Comparison of ENCODE assay signal across 15 cellular contexts in genomic region chr3:42657675-42658074, GRCh38. TPM values are rescaled to one million over a fixed set of nuclear protein-coding genes. Genes with fewer than 3 reads are reported as not detected.
DNase-seq lines count a peak whose midpoint lies in the region; TF ChIP-seq lines count a peak whose summit lies in the region.
"Had no signal": no experiment of that assay in that cellular context is flagged by ENCODE, and none has a peak within 500 bp of the region (broad histone marks: within the 10 kb centered on the region; RNA-seq: fewer than 3 reads in every experiment).

No MANE protein-coding gene starts in this region.

- no peak overlapping the region for H3K4me3 ChIP-seq in BLaER1 treated with 17β-estradiol and CSF1 and Interleukin-3, amounts not matched to agents 10 nM and 100 nM
- no peak overlapping the region for H3K4me3 ChIP-seq in neutrophil (ENCODE audit: low read depth in 1 of 2, low read length in 1 of 2)
- no peak overlapping the region for H3K4me3 ChIP-seq in trophoblast cell (ENCODE audit: low read depth, low read length)
- H3K4me3 ChIP-seq: esophagus muscularis mucosa, mucosa of descending colon, testis had no signal

- DNase-seq in cerebellum (ENCODE audit: low spot score) (no peak), trophoblast cell (no peak), A172 (ENCODE audit: low spot score) (no peak)
- DNase-seq: effector CD8-positive, alpha-beta T cell; mucosa of descending colon; NCI-H524; testis had no signal

- no peak overlapping the region for H3K23ac ChIP-seq in trophoblast cell (ENCODE audit: low read length)

- peaks cover 78 to 93% (median 91%) of the 10 kb centered on the region in 10 experiments for H3K4me1 ChIP-seq in BLaER1 treated with 17β-estradiol and CSF1 and Interleukin-3, amounts not matched to agents 10 nM and 100 nM
- H3K4me1 ChIP-seq in neutrophil (ENCODE audit: control insufficient read depth in 1 of 2, insufficient read depth in 1 of 2, low read depth in 1 of 2, low read length in 1 of 2): peaks cover 34 to 39% of the 10 kb centered on the region in 2 experiments
- peaks cover 11 to 14% of the 10 kb centered on the region in 2 experiments for H3K4me1 ChIP-seq in trophoblast cell (ENCODE audit: control insufficient read depth in 1 of 2, insufficient read depth in 2 of 2, low read length in 2 of 2)

- H2BK120ac ChIP-seq in trophoblast cell (ENCODE audit: insufficient read depth, low read length, poor library complexity): no peak overlapping the region

- peaks cover 0 to 26% (median 18%) of the 10 kb centered on the region in 11 experiments; a peak in 20 of 22 replicates for H3K36me3 ChIP-seq in BLaER1 treated with 17β-estradiol and CSF1 and Interleukin-3, amounts not matched to agents 10 nM and 100 nM
- H3K36me3 ChIP-seq in neutrophil (peaks cover 3% of the 10 kb centered on the region), trophoblast cell (ENCODE audit: control insufficient read depth in 1 of 2, insufficient read depth in 2 of 2, low read length in 2 of 2) (peaks cover 10 to 20% of the 10 kb centered on the region in 2 experiments)

- peaks cover 10% of the 10 kb centered on the region for H3K79me2 ChIP-seq in trophoblast cell (ENCODE audit: control insufficient read depth, insufficient read depth, low read length, poor library complexity)

- peak overlapping the region in 8 of 11 experiments; percentile 4 to 82 (median 23); a peak in 8 of 22 replicates for H3K9ac ChIP-seq in BLaER1 treated with 17β-estradiol and CSF1 and Interleukin-3, amounts not matched to agents 10 nM and 100 nM
- H3K9ac ChIP-seq in trophoblast cell (ENCODE audit: low read length): no peak overlapping the region

- H3K27ac ChIP-seq in BLaER1 treated with 17β-estradiol and CSF1 and Interleukin-3, amounts not matched to agents 10 nM and 100 nM: peak overlapping the region in 7 of 11 experiments; percentile 1 to 95 (median 85); a peak in 10 of 22 replicates
- H3K27ac ChIP-seq in angular gyrus (ENCODE audit: low read depth, low read length) (peak overlapping the region; percentile 74), neutrophil (peak overlapping the region; percentile 76), trophoblast cell (ENCODE audit: low read depth, low read length) (no peak overlapping the region)
- H3K27ac ChIP-seq: testis had no signal

- H3K79me1 ChIP-seq in trophoblast cell (ENCODE audit: low read length): peaks cover 15% of the 10 kb centered on the region

- no peak overlapping the region for H2AFZ ChIP-seq in trophoblast cell (ENCODE audit: insufficient read depth, low read length, poor library complexity)

- H4K20me1 ChIP-seq in BLaER1 treated with 17β-estradiol and CSF1 and Interleukin-3, amounts not matched to agents 10 nM and 100 nM: peaks cover 0 to 21% (median 5%) of the 10 kb centered on the region in 11 experiments; a peak in 7 of 22 replicates

- H2BK12ac ChIP-seq in trophoblast cell (ENCODE audit: low read length): no peak overlapping the region

- H2AK5ac ChIP-seq in trophoblast cell (ENCODE audit: low read length): no peak overlapping the region

- H4K8ac ChIP-seq in trophoblast cell (ENCODE audit: low read depth, low read length): no peak overlapping the region

- no peak overlapping the region for H3K14ac ChIP-seq in trophoblast cell (ENCODE audit: low read length)

- peak overlapping the region in 10 of 11 experiments; percentile 8 to 100 (median 96); a peak in 17 of 22 replicates for H3K4me2 ChIP-seq in BLaER1 treated with 17β-estradiol and CSF1 and Interleukin-3, amounts not matched to agents 10 nM and 100 nM
- H3K4me2 ChIP-seq in trophoblast cell (ENCODE audit: low read length): no peak overlapping the region

- no CpG with 5 or more reads among the region's 4 CpGs for WGBS in trophoblast cell (ENCODE audit: extremely low coverage, insufficient coverage, insufficient read length)

- no peak overlapping the region for H4K12ac ChIP-seq in trophoblast cell (ENCODE audit: low read depth, low read length)

- H2BK5ac ChIP-seq in trophoblast cell (ENCODE audit: low read depth, low read length, poor library complexity): no peak overlapping the region

- no peak overlapping the region for H3K18ac ChIP-seq in trophoblast cell (ENCODE audit: low read length)

- H3K4ac ChIP-seq in trophoblast cell (ENCODE audit: low read depth, low read length): no peak overlapping the region

- H4K91ac ChIP-seq in trophoblast cell (ENCODE audit: low read depth, low read length): no peak overlapping the region

- H3K27me3 ChIP-seq in BLaER1 treated with 17β-estradiol and CSF1 and Interleukin-3, amounts not matched to agents 10 nM and 100 nM: no peaks in the 10 kb centered on the region
- H3K27me3 ChIP-seq in neutrophil (no peaks in the 10 kb centered on the region), trophoblast cell (ENCODE audit: insufficient read depth, low read length) (no peaks in the 10 kb centered on the region)
- H3K27me3 ChIP-seq: esophagus muscularis mucosa, testis had no signal

- no peak for TF ChIP-seq CTCF in neutrophil (IDR thresholded peaks at IDR 0.05)

- H3K9me3 ChIP-seq in BLaER1 treated with 17β-estradiol and CSF1 and Interleukin-3, amounts not matched to agents 10 nM and 100 nM (replicated peaks in 1 of 11): no peaks in the 10 kb centered on the region
- H3K9me3 ChIP-seq in neutrophil (no peaks in the 10 kb centered on the region), trophoblast cell (ENCODE audit: insufficient read depth, low read depth, low read length) (no peaks in the 10 kb centered on the region)
- H3K9me3 ChIP-seq: esophagus muscularis mucosa, mucosa of descending colon, testis had no signal

RNA-seq across cellular contexts. Expression of gene ZBTB47, which starts 4.2 kb away (rescaled TPM):
- total RNA-seq in cerebellum: 13.0 TPM
- polyA plus RNA-seq in trophoblast cell (2013): 3.2 and 3.4 TPM in 2 replicates
- 16.7 and 17.9 TPM in 2 replicates for total RNA-seq in A172 (2014; rRNA removed; shearing (Covaris generic))

RNA-seq across cellular contexts. Expression of gene KLHL40, which starts 27.7 kb away (rescaled TPM):
- 0.09 TPM for total RNA-seq in cerebellum
- not detected in 2 replicates for polyA plus RNA-seq in trophoblast cell (2013)
- total RNA-seq in A172 (2014; rRNA removed; shearing (Covaris generic)): not detected in 2 replicates
- total RNA-seq: activated CD8-positive, alpha-beta memory T cell treated with anti-CD3 and anti-CD28 coated beads for 36 hours; activated T-helper 1 cell treated with anti-CD3 and anti-CD28 coated beads, Interleukin-12 subunit alpha, Interleukin-12 subunit beta, Interleukin-2, Interleukin-4 antibody, amounts not matched to agents 30 ng/mL and 10 ng/mL and 1 ng/mL, durations not matched to agents 14 hours and 24 hours and 36 hours; Daoy; lower leg skin; mucosa of descending colon had no signal

RNA-seq across cellular contexts. Expression of gene HHATL, which starts 44.9 kb away (rescaled TPM):
- not detected for total RNA-seq in cerebellum
- polyA plus RNA-seq in trophoblast cell (2013): 0.43 and 0.63 TPM in 2 replicates
- total RNA-seq in A172 (2014; rRNA removed; shearing (Covaris generic)): not detected in 2 replicates
- total RNA-seq: activated CD8-positive, alpha-beta memory T cell treated with anti-CD3 and anti-CD28 coated beads for 36 hours; activated T-helper 1 cell treated with anti-CD3 and anti-CD28 coated beads, Interleukin-12 subunit alpha, Interleukin-12 subunit beta, Interleukin-2, Interleukin-4 antibody, amounts not matched to agents 30 ng/mL and 10 ng/mL and 1 ng/mL, durations not matched to agents 14 hours and 24 hours and 36 hours; Daoy had no signal

RNA-seq across cellular contexts. Expression of gene NKTR, which starts 57.2 kb away (rescaled TPM):
- total RNA-seq in cerebellum: 259 TPM
- 35.3 and 36.7 TPM in 2 replicates for polyA plus RNA-seq in trophoblast cell (2013)
- 22.9 and 23.8 TPM in 2 replicates for total RNA-seq in A172 (2014; rRNA removed; shearing (Covaris generic))
